In genomic region chr1:242017580-242018233, GRCh38 we compare ENCODE assay signal across 8 cellular contexts. TPM values are rescaled to one million over a fixed set of nuclear protein-coding genes. Genes with fewer than 3 reads are reported as not detected.
DNase-seq lines count a peak whose midpoint lies in the region; ATAC-seq, FAIRE-seq and TF ChIP-seq lines count a peak whose summit lies in the region.

No MANE protein-coding gene starts in this region.

- no peaks in the 10 kb centered on the region for H3K4me1 ChIP-seq in A673 (ENCODE audit: insufficient read depth, low read length, poor library complexity, severe bottlenecking)
- H3K4me1 ChIP-seq in endodermal cell (ENCODE audit: control insufficient read depth, insufficient read depth, low read length), result no peaks in the 10 kb centered on the region
- H3K4me1 ChIP-seq in vagina, result no peaks in the 10 kb centered on the region

- ATAC-seq in HG02588 (IDR thresholded peaks at IDR 0.05; ENCODE audit: unreplicated experiment), result peak; percentile 67

- no peak for TF ChIP-seq POLR2A in vagina (IDR thresholded peaks at IDR 0.05)

- no peak overlapping the region for H3K4me3 Mint-ChIP-seq in endodermal cell

- intact Hi-C loops in A673 (cut with micrococcal nuclease; ENCODE audit: unreplicated experiment) (loop anchor here (1.0 to 10.0 kb wide), 4 partner anchors 121 to 1307 kb away; no protein-coding TSS in a partner anchor), vagina (cut with DNase I) (no loop called here)

- BruUV-seq in A673 (replicated peaks; lab: Mats Ljungman, UMichigan), result no TSS peak

- H3K36me3 ChIP-seq in A673 (ENCODE audit: insufficient read depth, low read length, poor library complexity, severe bottlenecking), result no peaks in the 10 kb centered on the region
- no peaks in the 10 kb centered on the region for H3K36me3 ChIP-seq in endodermal cell (ENCODE audit: control insufficient read depth, insufficient read depth, low read length)
- no peaks in the 10 kb centered on the region for H3K36me3 ChIP-seq in vagina

- no peaks in the 10 kb centered on the region for H3K27me3 Mint-ChIP-seq in endodermal cell (ENCODE audit: insufficient read depth)

- 19 to 58% methylated on average over 6 to 7 of the region's 10 CpGs for WGBS in endodermal cell (ENCODE audit: insufficient coverage in 1 of 2, insufficient read length in 1 of 2), 2 experiments

- H3K4me3 ChIP-seq in A673 (ENCODE audit: low read depth, low read length, poor library complexity, severe bottlenecking), result no peak overlapping the region
- no peak overlapping the region for H3K4me3 ChIP-seq in GM12865 (ENCODE audit: low read depth, low read length)
- H3K4me3 ChIP-seq in endodermal cell (ENCODE audit: low read length), result no peak overlapping the region
- H3K4me3 ChIP-seq in vagina, result no peak overlapping the region

- peaks cover 16% of the 10 kb centered on the region for H3K9me3 Mint-ChIP-seq in endodermal cell

- TF ChIP-seq CTCF in A673 (conservative IDR thresholded peaks at IDR 0.05; ENCODE audit: low read depth, low read length) (peak; percentile 58), GM12865 (IDR thresholded peaks at IDR 0.05; ENCODE audit: insufficient read depth, low read depth, low read length, missing control alignments) (peak; percentile 59), endodermal cell (conservative IDR thresholded peaks at IDR 0.05) (peak; percentile 88), vagina (IDR thresholded peaks at IDR 0.05) (peak in 2 of 3 experiments; percentile 28 to 40)

- H3K9ac ChIP-seq in endodermal cell (ENCODE audit: extremely low read depth, low read length, poor library complexity, severe bottlenecking), result no peak overlapping the region

- H3K4me1 Mint-ChIP-seq in endodermal cell, result no peaks in the 10 kb centered on the region

- POLR2A ChIA-PET in A673 (lab: Charles Lee; ENCODE audit: low non-redundant PET), result no interaction called here

- H3K27ac ChIP-seq in A673 (ENCODE audit: low read depth, low read length, poor library complexity, severe bottlenecking) (no peak overlapping the region), endodermal cell (ENCODE audit: low read depth, low read length) (no peak overlapping the region), vagina (no peak overlapping the region)

- peak; percentile 58 for DNase-seq in A673 (ENCODE audit: low spot score)
- peak; percentile 63 for DNase-seq in GM12865 (ENCODE audit: low read depth)
- DNase-seq in NCI-H128 (lab: John Stamatoyannopoulos, UW; ENCODE audit: unreplicated experiment), result peak; percentile 54
- peak; percentile 71 for DNase-seq in endodermal cell
- peak; percentile 56 for DNase-seq in myocyte (ENCODE audit: low read depth)
- no peak for DNase-seq in vagina (ENCODE audit: extremely low spot score in 2 of 2)

- FAIRE-seq in TTC549 (lab: Jason Lieb, UNC), result peak; percentile 98

- H3K27ac Mint-ChIP-seq in endodermal cell, result no peak overlapping the region

- H3K36me3 Mint-ChIP-seq in endodermal cell (ENCODE audit: low read depth), result no peaks in the 10 kb centered on the region

- no peaks in the 10 kb centered on the region for H3K27me3 ChIP-seq in A673 (replicated peaks; ENCODE audit: insufficient read depth, low read depth, low read length, poor library complexity)
- no peaks in the 10 kb centered on the region for H3K27me3 ChIP-seq in endodermal cell (ENCODE audit: control insufficient read depth, insufficient read depth, low read length, poor library complexity, severe bottlenecking)
- H3K27me3 ChIP-seq in vagina, result no peaks in the 10 kb centered on the region

- H3K9me3 ChIP-seq in A673 (ENCODE audit: low read depth, low read length, poor library complexity, severe bottlenecking) (no peaks in the 10 kb centered on the region), endodermal cell (ENCODE audit: control insufficient read depth, low read length) (peaks cover 5% of the 10 kb centered on the region), vagina (no peaks in the 10 kb centered on the region)

- CTCF ChIA-PET in A673 (lab: Charles Lee), result interaction anchor here (0.6 kb wide), 1 partner anchor 387 kb away, joined by 17 read pairs; no protein-coding TSS in a partner anchor

RNA-seq across cellular contexts. Expression of gene MAP1LC3C, which starts 18.8 kb away (rescaled TPM):
- total RNA-seq in A673 (2021), result not detected in 2 replicates
- total RNA-seq in endodermal cell, result under 1 TPM in 1 of 2 donors, not detected in 1; 0.22 TPM
- 1.7 TPM for polyA plus RNA-seq in endodermal cell (2013, experiment 1 of 2)
- 2.0 TPM for polyA plus RNA-seq in endodermal cell (2013, experiment 2 of 2)
- 37.5 and 38.4 TPM in 2 replicates for total RNA-seq in myocyte
- polyA plus RNA-seq in myocyte (2012), result 2.1 TPM
- total RNA-seq in vagina, result 1.2 TPM

Comparison
In these comparisons a context has a peak if more than half of its experiments do, and no peak if none do; other contexts are left out.
1. DNase-seq: peak in A673 (single experiment), GM12865 (single experiment), NCI-H128 (single experiment), endodermal cell (single experiment) and myocyte (single experiment); none in vagina (0 of 2).
2. CTCF ChIP-seq: peak in every context shown above with its lines; median percentile 88 in endodermal cell; 59 in GM12865; 58 in A673; 34 in vagina.
3. RNA of gene MAP1LC3C, which starts 18.8 kb away (total RNA-seq): 37.5 to 38.4 TPM in myocyte; 1.2 TPM in vagina (single experiment), 0.22 TPM in endodermal cell and not detected in A673; every median in the first group is over 10 times any median in the second.